Comparison of ENCODE assay signal across 1 cellular context in genomic region chr12:107681836-107682820, GRCh38.
TF ChIP-seq lines count a peak whose summit lies in the region.

No MANE protein-coding gene starts in this region.

TF ChIP-seq in HepG2, 621 proteins besides CTCF, POLR2A, EP300 and RAD21 (continued from another document and continues in another):
- TF ChIP-seq, protein P1, sequence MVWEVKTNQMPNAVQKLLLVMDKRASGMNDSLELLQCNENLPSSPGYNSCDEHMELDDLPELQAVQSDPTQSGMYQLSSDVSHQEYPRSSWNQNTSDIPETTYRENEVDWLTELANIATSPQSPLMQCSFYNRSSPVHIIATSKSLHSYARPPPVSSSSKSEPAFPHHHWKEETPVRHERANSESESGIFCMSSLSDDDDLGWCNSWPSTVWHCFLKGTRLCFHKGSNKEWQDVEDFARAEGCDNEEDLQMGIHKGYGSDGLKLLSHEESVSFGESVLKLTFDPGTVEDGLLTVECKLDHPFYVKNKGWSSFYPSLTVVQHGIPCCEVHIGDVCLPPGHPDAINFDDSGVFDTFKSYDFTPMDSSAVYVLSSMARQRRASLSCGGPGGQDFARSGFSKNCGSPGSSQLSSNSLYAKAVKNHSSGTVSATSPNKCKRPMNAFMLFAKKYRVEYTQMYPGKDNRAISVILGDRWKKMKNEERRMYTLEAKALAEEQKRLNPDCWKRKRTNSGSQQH (CRISPR knock-in tag; IDR thresholded peaks at IDR 0.05; ENCODE audit: low read depth), result peak; percentile 45; the same call in 1 of the 2 replicates
- no peak for TF ChIP-seq ZNF709 (CRISPR knock-in tag; IDR thresholded peaks at IDR 0.05)
- no peak for TF ChIP-seq MBD4 (IDR thresholded peaks at IDR 0.05; ENCODE audit: borderline replicate concordance, low read length)
- TF ChIP-seq ZNF563 (CRISPR knock-in tag; IDR thresholded peaks at IDR 0.05), result no peak; the same call in 1 of the 2 replicates
- peak; percentile 56 for TF ChIP-seq HOXA3 (CRISPR knock-in tag; IDR thresholded peaks at IDR 0.05)
- no peak for TF ChIP-seq PBX2 (CRISPR knock-in tag; IDR thresholded peaks at IDR 0.05)
- TF ChIP-seq ZFP36L2 (CRISPR knock-in tag; IDR thresholded peaks at IDR 0.05), result 0 out of 2 replicates have a peak, but pooled peaks have one; percentile 56
- TF ChIP-seq RFX1 (IDR thresholded peaks at IDR 0.05), result no peak
- TF ChIP-seq ZNF451 (CRISPR knock-in tag; IDR thresholded peaks at IDR 0.05), result 0 out of 2 replicates have a peak, but pooled peaks have one; percentile 29
- TF ChIP-seq TOE1 (CRISPR knock-in tag; IDR thresholded peaks at IDR 0.05), result no peak; the same call in 1 of the 2 replicates
- TF ChIP-seq ZBTB20 (CRISPR knock-in tag; IDR thresholded peaks at IDR 0.05; ENCODE audit: borderline replicate concordance, low read depth), result no peak; the same call in 1 of the 2 replicates
- TF ChIP-seq FOXC1 (CRISPR knock-in tag; IDR thresholded peaks at IDR 0.05; ENCODE audit: borderline replicate concordance), result no peak; the same call in 1 of the 2 replicates
- peak; percentile 93 for TF ChIP-seq ZFX (CRISPR knock-in tag; IDR thresholded peaks at IDR 0.05; ENCODE audit: low read depth)
- TF ChIP-seq ZNF549 (CRISPR knock-in tag; IDR thresholded peaks at IDR 0.05), result no peak
- TF ChIP-seq KDM5B (CRISPR knock-in tag; IDR thresholded peaks at IDR 0.05; ENCODE audit: borderline replicate concordance), result peak; percentile 50; the same call in 1 of the 2 replicates
- TF ChIP-seq SOX6 (IDR thresholded peaks at IDR 0.05), result no peak
- TF ChIP-seq SOX6 (CRISPR knock-in tag; IDR thresholded peaks at IDR 0.05), result peak; percentile 16; the same call in 1 of the 2 replicates
- no peak; the same call in 1 of the 2 replicates for TF ChIP-seq MAZ (IDR thresholded peaks at IDR 0.05; ENCODE audit: borderline replicate concordance, low read depth, low read length)
- 0 out of 2 replicates have a peak, but pooled peaks have one; percentile 43 for TF ChIP-seq MAZ (CRISPR knock-in tag; IDR thresholded peaks at IDR 0.05; ENCODE audit: low read depth)
- TF ChIP-seq ZNF280D (CRISPR knock-in tag; IDR thresholded peaks at IDR 0.05), result no peak
- TF ChIP-seq, protein P2, sequence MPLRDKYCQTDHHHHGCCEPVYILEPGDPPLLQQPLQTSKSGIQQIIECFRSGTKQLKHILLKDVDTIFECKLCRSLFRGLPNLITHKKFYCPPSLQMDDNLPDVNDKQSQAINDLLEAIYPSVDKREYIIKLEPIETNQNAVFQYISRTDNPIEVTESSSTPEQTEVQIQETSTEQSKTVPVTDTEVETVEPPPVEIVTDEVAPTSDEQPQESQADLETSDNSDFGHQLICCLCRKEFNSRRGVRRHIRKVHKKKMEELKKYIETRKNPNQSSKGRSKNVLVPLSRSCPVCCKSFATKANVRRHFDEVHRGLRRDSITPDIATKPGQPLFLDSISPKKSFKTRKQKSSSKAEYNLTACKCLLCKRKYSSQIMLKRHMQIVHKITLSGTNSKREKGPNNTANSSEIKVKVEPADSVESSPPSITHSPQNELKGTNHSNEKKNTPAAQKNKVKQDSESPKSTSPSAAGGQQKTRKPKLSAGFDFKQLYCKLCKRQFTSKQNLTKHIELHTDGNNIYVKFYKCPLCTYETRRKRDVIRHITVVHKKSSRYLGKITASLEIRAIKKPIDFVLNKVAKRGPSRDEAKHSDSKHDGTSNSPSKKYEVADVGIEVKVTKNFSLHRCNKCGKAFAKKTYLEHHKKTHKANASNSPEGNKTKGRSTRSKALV (CRISPR knock-in tag; IDR thresholded peaks at IDR 0.05), result no peak; the same call in 1 of the 2 replicates
- no peak; the same call in 1 of the 2 replicates for TF ChIP-seq HNRNPL (IDR thresholded peaks at IDR 0.05; ENCODE audit: low read depth, low read length)
- TF ChIP-seq KLF6 (CRISPR knock-in tag; IDR thresholded peaks at IDR 0.05), result no peak
- TF ChIP-seq SAFB2 (CRISPR knock-in tag; IDR thresholded peaks at IDR 0.05; ENCODE audit: borderline replicate concordance, low read depth), result no peak
- no peak for TF ChIP-seq ARNT (IDR thresholded peaks at IDR 0.05)
- TF ChIP-seq, protein P3, sequence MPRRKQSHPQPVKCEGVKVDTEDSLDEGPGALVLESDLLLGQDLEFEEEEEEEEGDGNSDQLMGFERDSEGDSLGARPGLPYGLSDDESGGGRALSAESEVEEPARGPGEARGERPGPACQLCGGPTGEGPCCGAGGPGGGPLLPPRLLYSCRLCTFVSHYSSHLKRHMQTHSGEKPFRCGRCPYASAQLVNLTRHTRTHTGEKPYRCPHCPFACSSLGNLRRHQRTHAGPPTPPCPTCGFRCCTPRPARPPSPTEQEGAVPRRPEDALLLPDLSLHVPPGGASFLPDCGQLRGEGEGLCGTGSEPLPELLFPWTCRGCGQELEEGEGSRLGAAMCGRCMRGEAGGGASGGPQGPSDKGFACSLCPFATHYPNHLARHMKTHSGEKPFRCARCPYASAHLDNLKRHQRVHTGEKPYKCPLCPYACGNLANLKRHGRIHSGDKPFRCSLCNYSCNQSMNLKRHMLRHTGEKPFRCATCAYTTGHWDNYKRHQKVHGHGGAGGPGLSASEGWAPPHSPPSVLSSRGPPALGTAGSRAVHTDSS (CRISPR knock-in tag; conservative IDR thresholded peaks at IDR 0.05), result no peak
- peak in 1 of 2 experiments; percentile 65; a peak in 1 of 4 replicates for TF ChIP-seq REST (IDR thresholded peaks at IDR 0.05; ENCODE audit: borderline replicate concordance in 1 of 2, low read depth in 1 of 2, low read length in 2 of 2)
- no peak for TF ChIP-seq FIP1L1 (IDR thresholded peaks at IDR 0.05; ENCODE audit: borderline replicate concordance, insufficient read depth, low read depth, low read length)
- no peak for TF ChIP-seq AHR (CRISPR knock-in tag; IDR thresholded peaks at IDR 0.05)
- no peak for TF ChIP-seq ZNF431 (CRISPR knock-in tag; IDR thresholded peaks at IDR 0.05; ENCODE audit: borderline replicate concordance, low read depth)
- TF ChIP-seq, protein P4, sequence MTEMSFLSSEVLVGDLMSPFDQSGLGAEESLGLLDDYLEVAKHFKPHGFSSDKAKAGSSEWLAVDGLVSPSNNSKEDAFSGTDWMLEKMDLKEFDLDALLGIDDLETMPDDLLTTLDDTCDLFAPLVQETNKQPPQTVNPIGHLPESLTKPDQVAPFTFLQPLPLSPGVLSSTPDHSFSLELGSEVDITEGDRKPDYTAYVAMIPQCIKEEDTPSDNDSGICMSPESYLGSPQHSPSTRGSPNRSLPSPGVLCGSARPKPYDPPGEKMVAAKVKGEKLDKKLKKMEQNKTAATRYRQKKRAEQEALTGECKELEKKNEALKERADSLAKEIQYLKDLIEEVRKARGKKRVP (CRISPR knock-in tag; IDR thresholded peaks at IDR 0.05), result no peak
- no peak for TF ChIP-seq MZF1 (CRISPR knock-in tag; IDR thresholded peaks at IDR 0.05; ENCODE audit: borderline replicate concordance)
- 0 out of 2 replicates have a peak, but pooled peaks have one; percentile 33 for TF ChIP-seq CHD2 (IDR thresholded peaks at IDR 0.05; ENCODE audit: low read depth, low read length)
- no peak for TF ChIP-seq ZBTB1 (CRISPR knock-in tag; IDR thresholded peaks at IDR 0.05; ENCODE audit: borderline replicate concordance)
- no peak for TF ChIP-seq ZHX1 (CRISPR knock-in tag; IDR thresholded peaks at IDR 0.05; ENCODE audit: low read depth)
- TF ChIP-seq ZNF672 (CRISPR knock-in tag; IDR thresholded peaks at IDR 0.05), result no peak
- no peak; the same call in 1 of the 2 replicates for TF ChIP-seq SOX13 (IDR thresholded peaks at IDR 0.05)
- no peak; a peak in 1 of 4 replicates for TF ChIP-seq SOX13 (CRISPR knock-in tag; conservative IDR thresholded peaks at IDR 0.05 in 1 of 2, IDR thresholded peaks at IDR 0.05 in 1 of 2)
- TF ChIP-seq MEF2D (CRISPR knock-in tag; IDR thresholded peaks at IDR 0.05), result no peak; the same call in 1 of the 2 replicates
- TF ChIP-seq, protein P5, sequence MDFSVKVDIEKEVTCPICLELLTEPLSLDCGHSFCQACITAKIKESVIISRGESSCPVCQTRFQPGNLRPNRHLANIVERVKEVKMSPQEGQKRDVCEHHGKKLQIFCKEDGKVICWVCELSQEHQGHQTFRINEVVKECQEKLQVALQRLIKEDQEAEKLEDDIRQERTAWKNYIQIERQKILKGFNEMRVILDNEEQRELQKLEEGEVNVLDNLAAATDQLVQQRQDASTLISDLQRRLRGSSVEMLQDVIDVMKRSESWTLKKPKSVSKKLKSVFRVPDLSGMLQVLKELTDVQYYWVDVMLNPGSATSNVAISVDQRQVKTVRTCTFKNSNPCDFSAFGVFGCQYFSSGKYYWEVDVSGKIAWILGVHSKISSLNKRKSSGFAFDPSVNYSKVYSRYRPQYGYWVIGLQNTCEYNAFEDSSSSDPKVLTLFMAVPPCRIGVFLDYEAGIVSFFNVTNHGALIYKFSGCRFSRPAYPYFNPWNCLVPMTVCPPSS (IDR thresholded peaks at IDR 0.05), result no peak
- peak; percentile 85 for TF ChIP-seq ZNF263 (CRISPR knock-in tag; IDR thresholded peaks at IDR 0.05)
- TF ChIP-seq GMEB2 (CRISPR knock-in tag; IDR thresholded peaks at IDR 0.05; ENCODE audit: low read depth), result no peak
- no peak for TF ChIP-seq HMGA1 (CRISPR knock-in tag; conservative IDR thresholded peaks at IDR 0.05)
